In the genomic region with DNA sequence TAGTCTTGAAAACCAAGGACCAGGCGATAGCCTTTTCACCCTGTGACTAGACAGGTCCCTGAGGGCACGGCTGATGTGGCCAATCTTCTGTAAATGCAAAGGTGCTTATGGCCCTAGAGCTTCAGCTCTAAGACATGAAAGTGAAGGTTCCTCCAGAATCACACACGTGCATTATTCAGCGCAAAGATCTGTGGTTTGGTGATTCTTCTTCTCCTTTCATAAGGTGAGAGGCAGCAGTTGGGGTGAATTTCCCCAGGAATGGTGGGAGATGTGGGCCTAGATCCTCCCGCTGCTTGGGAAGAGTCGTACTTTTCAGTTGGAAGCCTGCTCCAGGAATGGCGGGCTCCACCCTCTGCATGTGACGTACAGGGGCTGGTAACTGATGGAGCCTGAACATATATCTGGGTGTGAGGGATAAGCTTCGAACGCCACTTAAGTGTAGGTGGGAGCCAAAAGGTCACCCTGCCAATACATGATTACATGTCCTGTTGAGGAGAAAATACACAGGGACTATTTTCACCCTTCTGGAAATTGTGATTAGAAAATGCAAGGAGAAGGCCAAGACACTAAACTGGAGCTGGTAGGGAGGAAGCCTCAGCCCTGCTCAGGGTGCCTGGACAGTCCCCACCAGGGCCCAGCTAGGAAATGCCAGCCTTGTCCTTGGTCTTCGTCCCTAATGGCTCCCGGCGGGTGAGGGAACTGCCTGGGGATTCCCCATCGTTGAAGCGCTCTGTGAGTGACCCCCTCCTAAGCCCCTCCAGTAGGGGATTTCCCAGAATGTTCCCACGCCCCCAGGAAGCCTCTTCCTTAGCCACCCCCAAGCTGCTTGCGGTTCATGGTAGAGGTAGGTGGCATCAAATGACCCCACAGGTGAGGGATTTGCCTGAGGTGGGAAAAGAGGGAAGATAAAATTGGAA, we compare ENCODE assay signal across 10 cellular contexts. TPM values are rescaled to one million over a fixed set of nuclear protein-coding genes. Genes with fewer than 3 reads are reported as not detected.
DNase-seq lines count a peak whose midpoint lies in the region; ATAC-seq lines count a peak whose summit lies in the region.
"Had no signal": no experiment of that assay in that cellular context is flagged by ENCODE, and none has a peak within 500 bp of the region (broad histone marks: within the 10 kb centered on the region; RNA-seq: fewer than 3 reads in every experiment).

No MANE protein-coding gene starts in this region.

- H3K27ac Mint-ChIP-seq in T-cell: peak overlapping the region; percentile 96 to 99
- H3K27ac Mint-ChIP-seq in immature natural killer cell: peak overlapping the region; percentile 20 to 96 (median 94)

- H3K4me3 Mint-ChIP-seq in T-cell: peak overlapping the region in 2 of 3 donors; percentile 5 to 41
- no peak overlapping the region for H3K4me3 Mint-ChIP-seq in immature natural killer cell

- H3K36me3 Mint-ChIP-seq in T-cell: peaks cover 24% of the 10 kb centered on the region
- H3K36me3 Mint-ChIP-seq in immature natural killer cell: peaks cover 4 to 10% (median 4%) of the 10 kb centered on the region in 3 donors

- ATAC-seq in GM18502 (IDR thresholded peaks at IDR 0.05; ENCODE audit: poor library complexity, unreplicated experiment) (peak; percentile 56), GM21786 (IDR thresholded peaks at IDR 0.05; ENCODE audit: unreplicated experiment) (peak; percentile 60), T-cell (replicated peaks in 1 of 4) (peak in 2 of 4 experiments; percentile 23 to 25), HG03135 (IDR thresholded peaks at IDR 0.05; ENCODE audit: unreplicated experiment) (no peak)

- CTCF ChIA-PET in T-cell (lab: Charles Lee): interaction anchor here in 1 of 2 donors (1.0 to 1.6 kb wide), 5 partner anchors 11 to 21 kb away, joined by 3 to 7 read pairs (median 4); partner anchors contain the start of gene BATF

- POLR2A ChIA-PET in T-cell (lab: Charles Lee): interaction anchor here in 1 of 2 donors (0.6 to 1.7 kb wide), 3 partner anchors 13 to 618 kb away, joined by 3 to 8 read pairs (median 5); partner anchors contain the start of gene BATF

- H3K4me1 Mint-ChIP-seq in T-cell: peaks cover 56 to 82% (median 77%) of the 10 kb centered on the region in 3 donors
- H3K4me1 Mint-ChIP-seq in immature natural killer cell: peaks cover 56 to 86% of the 10 kb centered on the region in 2 donors

- H3K27me3 Mint-ChIP-seq in T-cell (no peaks in the 10 kb centered on the region), immature natural killer cell (ENCODE audit: low read depth in 3 of 3) (peaks cover 0 to 2% (median 0%) of the 10 kb centered on the region in 3 donors)

- H3K9me3 Mint-ChIP-seq in T-cell (no peaks in the 10 kb centered on the region), immature natural killer cell (no peaks in the 10 kb centered on the region)

- DNase-seq in T-cell (peak in 1 of 34 experiments; percentile 14), immature natural killer cell (no peak), SHP77 (lab: John Stamatoyannopoulos, UW) (no peak), NCI-H82 treated with DMSO at 0.1 percent for 48 hours (lab: John Stamatoyannopoulos, UW; ENCODE audit: unreplicated experiment) (no peak), NCI-H748 (lab: John Stamatoyannopoulos, UW; ENCODE audit: unreplicated experiment) (no peak)
- DNase-seq: activated gamma-delta T cell treated with Interleukin-2 at 50 U/mL for 16 hours, NCI-H1092 treated with DMSO at 0.1 percent for 48 hours had no signal

RNA-seq across cellular contexts. Expression of gene BATF, which starts 17.6 kb away (rescaled TPM):
- 10 to 100 TPM; 12.0 to 22.4 (median 19.2) TPM for total RNA-seq in T-cell
- 10 to 100 TPM; 61.7 to 97.4 (median 95.6) TPM for polyA plus RNA-seq in immature natural killer cell

RNA-seq across cellular contexts. Expression of gene FLVCR2, which starts 38.6 kb away (rescaled TPM):
- total RNA-seq in T-cell: 1 to 10 TPM; 1.1 to 7.1 (median 3.1) TPM
- 1 to 10 TPM in 1 of 3 donors, under 1 TPM in 1, not detected in 1; 0.24 to 1.4 TPM for polyA plus RNA-seq in immature natural killer cell

Comparison
In these comparisons a context has a peak if more than half of its experiments do, and no peak if none do; other contexts are left out.
1. H3K4me3 Mint-ChIP-seq: peak in T-cell (2 of 3); none in immature natural killer cell (0 of 5).